ENCODE assay signal across 34 cellular contexts in the genomic region with DNA sequence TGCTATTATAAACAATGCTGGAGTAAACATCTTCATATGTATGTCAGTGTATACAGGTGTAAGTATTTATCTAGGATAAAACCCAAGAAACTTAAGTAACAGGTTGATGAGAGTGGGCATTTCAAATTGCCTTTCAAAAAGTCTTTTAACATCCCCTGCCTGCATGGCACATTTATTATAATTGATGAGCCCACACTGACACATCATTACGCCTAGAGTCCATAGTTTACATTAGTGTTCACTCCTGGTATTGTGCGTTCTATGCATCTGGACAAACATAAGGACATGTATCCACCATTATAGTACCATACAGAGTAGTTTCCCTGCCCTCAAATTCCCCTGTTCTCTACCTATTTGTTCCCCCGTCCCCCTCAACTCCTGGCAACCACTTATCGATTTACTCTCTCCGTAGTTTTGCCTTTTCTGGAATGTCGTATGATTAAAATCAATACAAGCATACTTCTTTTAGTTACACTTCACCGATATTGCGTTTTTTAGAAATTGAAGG. TPM values are rescaled to one million over a fixed set of nuclear protein-coding genes. Genes with fewer than 3 reads are reported as not detected.
"Had no signal": no experiment of that assay in that cellular context is flagged by ENCODE, and none has a peak within 500 bp of the region (broad histone marks: within the 10 kb centered on the region; RNA-seq: fewer than 3 reads in every experiment).

No MANE protein-coding gene starts in this region.

- H3K9me3 ChIP-seq: ovary, testis had no signal

- H3K4me1 Mint-ChIP-seq: natural killer cell; stimulated activated effector memory CD8-positive, alpha-beta T cell treated with anti-CD3 and anti-CD28 coated beads, Interleukin-12 subunit alpha, Interleukin-12 subunit beta, amount 100 ng/mL, for 72 hours had no signal

- H3K27ac ChIP-seq: esophagus muscularis mucosa, foreskin keratinocyte, gastroesophageal sphincter, heart left ventricle, ovary, psoas muscle, sigmoid colon, stomach, testis, tibial artery had no signal

- H3K4me3 ChIP-seq: gastroesophageal sphincter, hepatocyte, lung, ovary, psoas muscle, sigmoid colon, stomach, testis, tibial artery had no signal

- H3K4me3 Mint-ChIP-seq: natural killer cell; stimulated activated effector memory CD8-positive, alpha-beta T cell treated with anti-CD3 and anti-CD28 coated beads, Interleukin-12 subunit alpha, Interleukin-12 subunit beta, amount 100 ng/mL, for 72 hours; type B pancreatic cell had no signal

- H3K27ac Mint-ChIP-seq: memory B cell; natural killer cell; stimulated activated effector memory CD8-positive, alpha-beta T cell treated with anti-CD3 and anti-CD28 coated beads, Interleukin-12 subunit alpha, Interleukin-12 subunit beta, amount 100 ng/mL, for 72 hours; type B pancreatic cell had no signal

- H3K36me3 ChIP-seq: esophagus muscularis mucosa, gastroesophageal sphincter, heart left ventricle, ovary, sigmoid colon, stomach, tibial artery had no signal

- ATAC-seq: foreskin keratinocyte; gastroesophageal sphincter; heart left ventricle; left lobe of liver; natural killer cell; psoas muscle; right cardiac atrium; stimulated activated effector memory CD8-positive, alpha-beta T cell treated with anti-CD3 and anti-CD28 coated beads, Interleukin-12 subunit alpha, Interleukin-12 subunit beta, amount 100 ng/mL, for 72 hours had no signal

- DNase-seq: dermis blood vessel endothelial cell; effector memory CD4-positive, alpha-beta T cell; foreskin keratinocyte; heart left ventricle; kidney; natural killer cell; occipital lobe; ovary; posterior cingulate gyrus; psoas muscle; right cardiac atrium; sigmoid colon; stimulated activated CD4-positive, alpha-beta T cell treated with anti-CD3 and anti-CD28 coated beads, Interleukin-2, amount 100 ng/mL, for 24 hours; stimulated activated CD4-positive, alpha-beta T cell treated with anti-CD3 and anti-CD28 coated beads, Interleukin-4, amount 100 ng/mL, for 24 hours; stimulated activated naive CD4-positive, alpha-beta T cell treated with Interleukin-2 at 50 U/mL for 16 hours; stomach; substantia nigra; testis; tibial artery had no signal

- H2AFZ ChIP-seq: hepatocyte had no signal

- H3K27me3 ChIP-seq: esophagus muscularis mucosa, gastroesophageal sphincter, hepatocyte, ovary, sigmoid colon, stomach, testis, tibial artery had no signal

- H3K36me3 Mint-ChIP-seq: memory B cell; stimulated activated effector memory CD8-positive, alpha-beta T cell treated with anti-CD3 and anti-CD28 coated beads, Interleukin-12 subunit alpha, Interleukin-12 subunit beta, amount 100 ng/mL, for 72 hours; type B pancreatic cell had no signal

- H3K9me3 Mint-ChIP-seq: stimulated activated effector memory CD8-positive, alpha-beta T cell treated with anti-CD3 and anti-CD28 coated beads, Interleukin-12 subunit alpha, Interleukin-12 subunit beta, amount 100 ng/mL, for 72 hours had no signal

- H3K4me1 ChIP-seq: esophagus muscularis mucosa, foreskin keratinocyte, gastroesophageal sphincter, heart left ventricle, psoas muscle, sigmoid colon, stomach, testis, tibial artery had no signal

- H3K79me2 ChIP-seq: hepatocyte had no signal

RNA-seq across cellular contexts. Expression of a gene that starts 53.7 kb away (rescaled TPM):
- total RNA-seq: dermis blood vessel endothelial cell, endothelial cell of umbilical vein, epithelial cell of proximal tubule, esophagus muscularis mucosa, fibroblast of lung, foreskin keratinocyte, gastroesophageal sphincter, heart left ventricle, hepatocyte, kidney, left lobe of liver, liver, lung, natural killer cell, occipital lobe, ovary, psoas muscle, renal cortical epithelial cell, right cardiac atrium, sigmoid colon, skeletal muscle tissue, stomach, urinary bladder had no signal
